In the genomic region with DNA sequence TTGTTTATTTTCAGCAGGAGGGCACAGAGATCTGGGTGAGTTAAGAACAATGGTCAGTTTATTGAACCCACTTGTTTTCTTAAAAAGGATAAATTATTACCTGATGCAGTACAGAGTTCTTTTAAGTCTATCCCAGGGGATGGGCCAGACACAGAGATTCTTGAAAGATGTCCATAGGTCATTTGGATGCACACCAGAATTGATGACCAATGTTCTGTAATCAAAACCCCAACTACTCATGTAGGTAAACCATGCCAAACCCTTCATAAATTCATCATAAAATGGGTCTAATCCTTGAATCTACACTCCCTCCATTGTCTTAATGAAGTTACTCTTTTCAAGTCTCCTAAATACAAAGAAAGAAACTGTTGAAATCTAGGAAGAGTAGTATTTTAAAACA, we compare ENCODE assay signal across 25 cellular contexts.
"Had no signal": no experiment of that assay in that cellular context is flagged by ENCODE, and none has a peak within 500 bp of the region (broad histone marks: within the 10 kb centered on the region; RNA-seq: fewer than 3 reads in every experiment).

No MANE protein-coding gene starts in this region.

- H3K27me3 ChIP-seq: dorsolateral prefrontal cortex, gastroesophageal sphincter, heart left ventricle, hepatocyte, neutrophil, pancreas, right lobe of liver, stomach, thyroid gland, vagina had no signal

- H3K27ac Mint-ChIP-seq: memory B cell; mesothelial cell of epicardium; naive B cell; natural killer cell treated with Interleukin-12 subunit alpha and Interleukin-12 subunit beta and Interleukin-15 and Interleukin-18, amount 100 ng/mL, for 72 hours; stimulated activated effector memory CD8-positive, alpha-beta T cell treated with anti-CD3 and anti-CD28 coated beads, Interleukin-12 subunit alpha, Interleukin-12 subunit beta, amount 100 ng/mL, for 72 hours had no signal

- H3K36me3 ChIP-seq: gastroesophageal sphincter, heart left ventricle, neutrophil, pancreas, right lobe of liver, stomach, thyroid gland, vagina had no signal

- H3K4me2 ChIP-seq: hepatocyte had no signal

- H3K4me3 ChIP-seq: dorsolateral prefrontal cortex, gastroesophageal sphincter, heart left ventricle, hepatocyte, lung, mucosa of descending colon, pancreas, right lobe of liver, stomach, thyroid gland, vagina had no signal

- H2AFZ ChIP-seq: hepatocyte had no signal

- H3K4me1 Mint-ChIP-seq: memory B cell; mesothelial cell of epicardium; naive B cell; neural crest cell; stimulated activated effector memory CD8-positive, alpha-beta T cell treated with anti-CD3 and anti-CD28 coated beads, Interleukin-12 subunit alpha, Interleukin-12 subunit beta, amount 100 ng/mL, for 72 hours had no signal

- H3K36me3 Mint-ChIP-seq: memory B cell; mesothelial cell of epicardium; naive B cell; natural killer cell treated with Interleukin-12 subunit alpha and Interleukin-12 subunit beta and Interleukin-15 and Interleukin-18, amount 100 ng/mL, for 72 hours; stimulated activated effector memory CD8-positive, alpha-beta T cell treated with anti-CD3 and anti-CD28 coated beads, Interleukin-12 subunit alpha, Interleukin-12 subunit beta, amount 100 ng/mL, for 72 hours had no signal

- H3K4me1 ChIP-seq: gastroesophageal sphincter, pancreas, right lobe of liver, stomach, thyroid gland, vagina had no signal

- H3K79me2 ChIP-seq: hepatocyte had no signal

- H3K9me3 ChIP-seq: gastroesophageal sphincter, heart left ventricle, mucosa of descending colon, neutrophil, pancreas, right lobe of liver, stomach, thyroid gland, vagina had no signal

- FAIRE-seq: kidney, pancreas had no signal

- H3K27me3 Mint-ChIP-seq: memory B cell; naive B cell; natural killer cell treated with Interleukin-12 subunit alpha and Interleukin-12 subunit beta and Interleukin-15 and Interleukin-18, amount 100 ng/mL, for 72 hours had no signal

- DNase-seq: dorsolateral prefrontal cortex; effector CD4-positive, alpha-beta T cell; heart left ventricle; kidney; mucosa of descending colon; naive B cell; pancreas; right lobe of liver; stimulated activated CD4-positive, alpha-beta T cell treated with anti-CD3 and anti-CD28 coated beads, Interleukin-2, amount 100 ng/mL, for 24 hours; stimulated activated CD4-positive, alpha-beta T cell treated with anti-CD3 and anti-CD28 coated beads, Interleukin-4, amount 100 ng/mL, for 24 hours; stimulated activated naive CD4-positive, alpha-beta T cell treated with Interleukin-2 at 50 U/mL for 16 hours; stomach; thyroid gland; trophoblast cell had no signal

- H3K27ac ChIP-seq: dorsolateral prefrontal cortex, epithelial cell of prostate, gastroesophageal sphincter, heart left ventricle, hepatocyte, neutrophil, pancreas, right lobe of liver, stomach, thyroid gland, vagina had no signal

- H3K4me3 Mint-ChIP-seq: memory B cell; mesothelial cell of epicardium; naive B cell; natural killer cell treated with Interleukin-12 subunit alpha and Interleukin-12 subunit beta and Interleukin-15 and Interleukin-18, amount 100 ng/mL, for 72 hours; neural crest cell; stimulated activated effector memory CD8-positive, alpha-beta T cell treated with anti-CD3 and anti-CD28 coated beads, Interleukin-12 subunit alpha, Interleukin-12 subunit beta, amount 100 ng/mL, for 72 hours had no signal
